Comparison of ENCODE assay signal across 8 cellular contexts in genomic region chr5:143054480-143054941, GRCh38.
DNase-seq lines count a peak whose midpoint lies in the region; ATAC-seq and TF ChIP-seq lines count a peak whose summit lies in the region.

No MANE protein-coding gene starts in this region.

- DNase-seq in CD8-positive, alpha-beta T cell: no peak
- peak; percentile 47 to 50 for DNase-seq in activated T-cell treated with anti-CD3 and anti-CD28 coated beads, Interleukin-2, amount 50 U/mL, for 72 hours
- DNase-seq in skeletal muscle cell (ENCODE audit: low read depth) (peak; percentile 57), iPS-NIHi11 (ENCODE audit: low spot score) (no peak), BE2C (no peak), cerebellum (ENCODE audit: low spot score) (no peak)

- H3K4me1 Mint-ChIP-seq in CD8-positive, alpha-beta T cell (ENCODE audit: low read depth): peaks cover 17% of the 10 kb centered on the region
- peaks cover 91% of the 10 kb centered on the region for H3K4me1 Mint-ChIP-seq in activated T-cell treated with anti-CD3 and anti-CD28 coated beads, Interleukin-2, amount 50 U/mL, for 72 hours (ENCODE audit: low read depth)

- no peaks in the 10 kb centered on the region for H3K4me1 ChIP-seq in CD8-positive, alpha-beta T cell (ENCODE audit: insufficient read depth, low read length)
- H3K4me1 ChIP-seq in BE2C: peaks cover 3% of the 10 kb centered on the region; the same call in 1 of the 2 replicates

- TF ChIP-seq CTCF in CD8-positive, alpha-beta T cell (IDR thresholded peaks at IDR 0.05): no peak
- TF ChIP-seq CTCF in BE2C (IDR thresholded peaks at IDR 0.05; ENCODE audit: low read depth, low read length): no peak

- peaks cover 81% of the 10 kb centered on the region for H3K36me3 Mint-ChIP-seq in CD8-positive, alpha-beta T cell
- H3K36me3 Mint-ChIP-seq in activated T-cell treated with anti-CD3 and anti-CD28 coated beads, Interleukin-2, amount 50 U/mL, for 72 hours (ENCODE audit: insufficient read depth in 2 of 2): peaks cover 5 to 7% of the 10 kb centered on the region in 2 donors

- peaks cover 9% of the 10 kb centered on the region for H3K36me3 ChIP-seq in CD8-positive, alpha-beta T cell (ENCODE audit: insufficient read depth, low read length)
- H3K36me3 ChIP-seq in BE2C: no peaks in the 10 kb centered on the region

- H3K9me3 Mint-ChIP-seq in CD8-positive, alpha-beta T cell: no peaks in the 10 kb centered on the region
- peaks cover 0 to 4% of the 10 kb centered on the region in 2 donors for H3K9me3 Mint-ChIP-seq in activated T-cell treated with anti-CD3 and anti-CD28 coated beads, Interleukin-2, amount 50 U/mL, for 72 hours

- no peaks in the 10 kb centered on the region for H3K27me3 Mint-ChIP-seq in CD8-positive, alpha-beta T cell (ENCODE audit: low read depth)
- H3K27me3 Mint-ChIP-seq in activated T-cell treated with anti-CD3 and anti-CD28 coated beads, Interleukin-2, amount 50 U/mL, for 72 hours (ENCODE audit: low read depth): no peaks in the 10 kb centered on the region

- CTCF ChIA-PET in CD8-positive, alpha-beta T cell (lab: Charles Lee): no interaction called here

- H3K4me3 Mint-ChIP-seq in CD8-positive, alpha-beta T cell: no peak overlapping the region
- H3K4me3 Mint-ChIP-seq in activated T-cell treated with anti-CD3 and anti-CD28 coated beads, Interleukin-2, amount 50 U/mL, for 72 hours: peak overlapping the region; percentile 55 to 89

- H3K9me3 ChIP-seq in CD8-positive, alpha-beta T cell (ENCODE audit: low read length): no peaks in the 10 kb centered on the region
- H3K9me3 ChIP-seq in BE2C: no peaks in the 10 kb centered on the region

- POLR2A ChIA-PET in CD8-positive, alpha-beta T cell (lab: Charles Lee): no interaction called here

- no peak overlapping the region for H3K4me3 ChIP-seq in CD8-positive, alpha-beta T cell (ENCODE audit: low read depth, low read length)
- H3K4me3 ChIP-seq in skeletal muscle cell (ENCODE audit: low read depth, low read length) (no peak overlapping the region), BE2C (ENCODE audit: low read depth, low read length) (no peak overlapping the region)

- intact Hi-C loops in CD8-positive, alpha-beta T cell (cut with DNase I, micrococcal nuclease): no loop called here

- peak overlapping the region; percentile 62 for H3K27ac Mint-ChIP-seq in CD8-positive, alpha-beta T cell
- peak overlapping the region; percentile 99 for H3K27ac Mint-ChIP-seq in activated T-cell treated with anti-CD3 and anti-CD28 coated beads, Interleukin-2, amount 50 U/mL, for 72 hours

- ATAC-seq in CD8-positive, alpha-beta T cell: peak; percentile 48
- ATAC-seq in GM19025 (IDR thresholded peaks at IDR 0.05; ENCODE audit: low read depth, unreplicated experiment): peak; percentile 60
- ATAC-seq in HG03139 (IDR thresholded peaks at IDR 0.05; ENCODE audit: unreplicated experiment): peak; percentile 41
- peak; percentile 32 to 40 for ATAC-seq in activated T-cell treated with anti-CD3 and anti-CD28 coated beads, Interleukin-2, amount 50 U/mL, for 72 hours (replicated peaks in 1 of 2)

- no peaks in the 10 kb centered on the region for H3K27me3 ChIP-seq in CD8-positive, alpha-beta T cell (ENCODE audit: insufficient read depth, low read length)
- no peaks in the 10 kb centered on the region for H3K27me3 ChIP-seq in BE2C

- H3K27ac ChIP-seq in CD8-positive, alpha-beta T cell (ENCODE audit: low read depth, low read length): no peak overlapping the region

Comparison
In these comparisons a context has a peak if more than half of its experiments do, and no peak if none do; other contexts are left out.
1. DNase-seq: peak in activated T-cell treated with anti-CD3 and anti-CD28 coated beads, Interleukin-2, amount 50 U/mL, for 72 hours (2 of 2) and skeletal muscle cell (single experiment); none in CD8-positive, alpha-beta T cell (0 of 7), iPS-NIHi11 (single experiment), BE2C (single experiment) and cerebellum (single experiment).
2. Peak in every context shown above with its lines, with median percentiles within 50 percentile points of each other: ATAC-seq.